20 cellular contexts compared by ENCODE assay signal in genomic region chr9:128271112-128271511, GRCh38.
"Had no signal": no experiment of that assay in that cellular context is flagged by ENCODE, and none has a peak within 500 bp of the region (broad histone marks: within the 10 kb centered on the region; RNA-seq: fewer than 3 reads in every experiment).

No MANE protein-coding gene starts in this region.

- H3K27me3 ChIP-seq: adrenal gland, left lung, thyroid gland had no signal

- H3K4me3 Mint-ChIP-seq: activated B cell treated with CpG ODN at 0.5 μM for 24 hours; activated CD4-positive, alpha-beta T cell treated with anti-CD3 and anti-CD28 coated beads, Interleukin-2, amount 10 ng/mL, durations not matched to agents 7 days and 5 days; activated naive CD4-positive, alpha-beta T cell treated with anti-CD3 and anti-CD28 coated beads, Interleukin-2, amount 10 ng/mL, durations not matched to agents 7 days and 5 days; central memory CD8-positive, alpha-beta T cell; immature natural killer cell; natural killer cell treated with Interleukin-12 subunit alpha and Interleukin-12 subunit beta and Interleukin-15 and Interleukin-18, amount 100 ng/mL, for 72 hours had no signal

- H3K27ac Mint-ChIP-seq: activated B cell treated with CpG ODN at 0.5 μM for 24 hours; activated naive CD4-positive, alpha-beta T cell treated with anti-CD3 and anti-CD28 coated beads, Interleukin-2, amount 10 ng/mL, durations not matched to agents 7 days and 5 days; natural killer cell treated with Interleukin-12 subunit alpha and Interleukin-12 subunit beta and Interleukin-15 and Interleukin-18, amount 100 ng/mL, for 72 hours had no signal

- H3K27ac ChIP-seq: adrenal gland, left lung, psoas muscle, thyroid gland had no signal

- H3K9me3 ChIP-seq: adrenal gland, left lung, psoas muscle, thyroid gland had no signal

- FAIRE-seq: TTC549 had no signal

- DNase-seq: activated B cell treated with CpG ODN at 0.5 μM for 24 hours; activated CD4-positive, alpha-beta T cell treated with anti-CD3 and anti-CD28 coated beads, Interleukin-2, amount 10 ng/mL, durations not matched to agents 7 days and 5 days; activated CD8-positive, alpha-beta memory T cell treated with anti-CD3 and anti-CD28 coated beads for 24 hours; activated naive CD4-positive, alpha-beta T cell treated with anti-CD3 and anti-CD28 coated beads, Interleukin-2, amount 10 ng/mL, durations not matched to agents 7 days and 5 days; adrenal gland; cortex of kidney; effector memory CD4-positive, alpha-beta T cell; erythroblast; glutamatergic neuron; immature natural killer cell; left lung; mesenchymal stem cell; occipital lobe; psoas muscle; stimulated activated CD4-positive, alpha-beta T cell treated with anti-CD3 and anti-CD28 coated beads, Interleukin-4, amount 100 ng/mL, for 1 hour; stimulated activated CD8-positive, alpha-beta memory T cell treated with anti-CD3 and anti-CD28 coated beads, Interleukin-4, amount 100 ng/mL, for 48 hours; thyroid gland had no signal

- H3K4me3 ChIP-seq: adrenal gland, left lung, psoas muscle, thyroid gland had no signal

- H3K9me3 Mint-ChIP-seq: activated B cell treated with CpG ODN at 0.5 μM for 24 hours; activated CD4-positive, alpha-beta T cell treated with anti-CD3 and anti-CD28 coated beads, Interleukin-2, amount 10 ng/mL, durations not matched to agents 7 days and 5 days; activated naive CD4-positive, alpha-beta T cell treated with anti-CD3 and anti-CD28 coated beads, Interleukin-2, amount 10 ng/mL, durations not matched to agents 7 days and 5 days; central memory CD8-positive, alpha-beta T cell; immature natural killer cell; natural killer cell treated with Interleukin-12 subunit alpha and Interleukin-12 subunit beta and Interleukin-15 and Interleukin-18, amount 100 ng/mL, for 72 hours had no signal

- H3K27me3 Mint-ChIP-seq: activated B cell treated with CpG ODN at 0.5 μM for 24 hours; activated CD4-positive, alpha-beta T cell treated with anti-CD3 and anti-CD28 coated beads, Interleukin-2, amount 10 ng/mL, durations not matched to agents 7 days and 5 days; central memory CD8-positive, alpha-beta T cell; natural killer cell treated with Interleukin-12 subunit alpha and Interleukin-12 subunit beta and Interleukin-15 and Interleukin-18, amount 100 ng/mL, for 72 hours had no signal

- ATAC-seq: left lung; natural killer cell treated with Interleukin-12 subunit alpha and Interleukin-12 subunit beta and Interleukin-15 and Interleukin-18, amount 100 ng/mL, for 72 hours; psoas muscle had no signal

- H3K36me3 Mint-ChIP-seq: natural killer cell treated with Interleukin-12 subunit alpha and Interleukin-12 subunit beta and Interleukin-15 and Interleukin-18, amount 100 ng/mL, for 72 hours had no signal
